Comparison of ENCODE assay signal across 8 cellular contexts in the genomic region with DNA sequence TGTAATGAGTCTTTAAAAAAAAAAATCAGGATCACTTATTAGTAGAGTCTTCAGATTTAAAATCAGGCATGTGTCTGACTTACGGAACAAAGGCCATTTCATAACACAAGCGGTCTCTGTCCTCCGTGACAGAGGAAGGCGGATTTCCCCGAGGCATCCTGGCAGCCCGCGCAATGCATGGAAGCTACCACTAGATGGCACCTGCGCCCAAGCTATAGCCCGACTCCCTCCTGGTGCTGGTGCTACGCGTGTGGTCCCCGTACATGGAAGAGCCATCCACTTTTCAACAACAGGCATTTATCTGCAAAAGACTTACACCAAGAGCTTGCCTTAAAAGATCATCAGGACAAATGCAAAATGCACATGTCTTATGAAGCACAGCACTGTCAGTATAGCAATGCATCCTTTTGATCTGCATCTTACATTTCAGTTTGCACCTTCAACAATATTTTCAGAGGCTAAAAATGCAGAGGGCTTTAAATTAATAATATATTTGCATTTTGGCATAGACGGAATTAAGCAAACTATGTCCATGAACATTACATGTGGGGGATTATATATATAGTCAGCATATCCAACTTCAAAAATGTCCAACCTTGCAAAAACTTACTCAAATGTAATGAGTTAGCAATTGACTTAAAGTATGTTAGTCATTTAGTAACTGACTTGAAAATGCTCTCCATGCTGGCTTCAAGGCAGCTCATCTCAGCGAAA.
DNase-seq lines count a peak whose midpoint lies in the region; ATAC-seq and TF ChIP-seq lines count a peak whose summit lies in the region.

No MANE protein-coding gene starts in this region.

- TF ChIP-seq CTCF in activated CD8-positive, alpha-beta T cell treated with anti-CD3 and anti-CD28 coated beads for 36 hours (IDR thresholded peaks at IDR 0.05) = peak; percentile 95

- no peak overlapping the region for H3K27ac Mint-ChIP-seq in activated CD8-positive, alpha-beta T cell treated with anti-CD3 and anti-CD28 coated beads for 36 hours
- H3K27ac Mint-ChIP-seq in memory B cell = no peak overlapping the region

- H3K4me3 Mint-ChIP-seq in activated CD8-positive, alpha-beta T cell treated with anti-CD3 and anti-CD28 coated beads for 36 hours = no peak overlapping the region
- no peak overlapping the region for H3K4me3 Mint-ChIP-seq in memory B cell

- peak; percentile 34 for DNase-seq in CMK (ENCODE audit: low read depth)
- DNase-seq in NCI-H82 treated with DMSO at 0.1 percent for 48 hours (lab: John Stamatoyannopoulos, UW; ENCODE audit: unreplicated experiment) = peak; percentile 51
- peak; percentile 84 for DNase-seq in activated CD8-positive, alpha-beta T cell treated with anti-CD3 and anti-CD28 coated beads for 36 hours
- peak; percentile 60 for DNase-seq in effector CD8-positive, alpha-beta T cell (lab: John Stamatoyannopoulos, UW)
- peak; percentile 68 to 76 for DNase-seq in memory B cell (ENCODE audit: low spot score in 2 of 2)
- peak; percentile 38 to 51 for DNase-seq in stimulated activated CD8-positive, alpha-beta memory T cell treated with anti-CD3 and anti-CD28 coated beads, Interleukin-15, amount 100 ng/mL, for 4 hours (ENCODE audit: low read depth in 2 of 2)

- CTCF ChIA-PET in activated CD8-positive, alpha-beta T cell treated with anti-CD3 and anti-CD28 coated beads for 36 hours (lab: Charles Lee) = interaction anchor here (0.6 to 6.0 kb wide), 39 partner anchors 10 to 445 kb away, joined by 3 to 117 read pairs (median 3); partner anchors contain the start of gene ZNF516

- no peaks in the 10 kb centered on the region for H3K9me3 Mint-ChIP-seq in activated CD8-positive, alpha-beta T cell treated with anti-CD3 and anti-CD28 coated beads for 36 hours
- no peaks in the 10 kb centered on the region for H3K9me3 Mint-ChIP-seq in memory B cell

- POLR2A ChIA-PET in activated CD8-positive, alpha-beta T cell treated with anti-CD3 and anti-CD28 coated beads for 36 hours (lab: Charles Lee) = interaction anchor here (0.9 kb wide), 1 partner anchor 310 kb away, joined by 3 read pairs; no protein-coding TSS in a partner anchor

- peak; percentile 96 for ATAC-seq in GM19455 (IDR thresholded peaks at IDR 0.05; ENCODE audit: unreplicated experiment)
- peak; percentile 88 for ATAC-seq in HG03521 (IDR thresholded peaks at IDR 0.05; ENCODE audit: unreplicated experiment)
- peak; percentile 97 for ATAC-seq in activated CD8-positive, alpha-beta T cell treated with anti-CD3 and anti-CD28 coated beads for 36 hours
- ATAC-seq in memory B cell (ENCODE audit: low read depth) = peak; percentile 76

- no peaks in the 10 kb centered on the region for H3K36me3 Mint-ChIP-seq in activated CD8-positive, alpha-beta T cell treated with anti-CD3 and anti-CD28 coated beads for 36 hours (ENCODE audit: low read depth)
- no peaks in the 10 kb centered on the region for H3K36me3 Mint-ChIP-seq in memory B cell

- no peaks in the 10 kb centered on the region for H3K27me3 Mint-ChIP-seq in activated CD8-positive, alpha-beta T cell treated with anti-CD3 and anti-CD28 coated beads for 36 hours
- no peaks in the 10 kb centered on the region for H3K27me3 Mint-ChIP-seq in memory B cell

- H3K4me1 Mint-ChIP-seq in activated CD8-positive, alpha-beta T cell treated with anti-CD3 and anti-CD28 coated beads for 36 hours (ENCODE audit: low read depth) = peaks cover 6% of the 10 kb centered on the region
- peaks cover 3% of the 10 kb centered on the region for H3K4me1 Mint-ChIP-seq in memory B cell

- intact Hi-C loops in activated CD8-positive, alpha-beta T cell treated with anti-CD3 and anti-CD28 coated beads for 36 hours (cut with micrococcal nuclease) = loop anchor here (1.0 kb wide), 1 partner anchor 311 kb away; no protein-coding TSS in a partner anchor

Comparison
In these comparisons a context has a peak if more than half of its experiments do, and no peak if none do; other contexts are left out.
1. Peak in every context shown above with its lines: DNase-seq and ATAC-seq.
2. DNase-seq: peak in every context shown above with its lines; median percentile 84 in activated CD8-positive, alpha-beta T cell treated with anti-CD3 and anti-CD28 coated beads for 36 hours; 72 in memory B cell; 60 in effector CD8-positive, alpha-beta T cell; 51 in NCI-H82 treated with DMSO at 0.1 percent for 48 hours; 44 in stimulated activated CD8-positive, alpha-beta memory T cell treated with anti-CD3 and anti-CD28 coated beads, Interleukin-15, amount 100 ng/mL, for 4 hours; 34 in CMK.